32 cellular contexts compared by ENCODE assay signal in genomic region chr20:59634435-59635005, GRCh38. TPM values are rescaled to one million over a fixed set of nuclear protein-coding genes. Genes with fewer than 3 reads are reported as not detected.
A peak's percentile ranks its signal among the peaks of the same experiment; 100 is the strongest.
DNase-seq lines count a peak whose midpoint lies in the region; ATAC-seq and TF ChIP-seq lines count a peak whose summit lies in the region.
"Had no signal": no experiment of that assay in that cellular context is flagged by ENCODE, and none has a peak within 500 bp of the region (broad histone marks: within the 10 kb centered on the region; RNA-seq: fewer than 3 reads in every experiment).

No MANE protein-coding gene starts in this region.

- no peaks in the 10 kb centered on the region for H3K4me1 Mint-ChIP-seq in activated naive CD8-positive, alpha-beta T cell treated with anti-CD3 and anti-CD28 coated beads, Interleukin-2, amount 50 U/mL, for 24 hours
- H3K4me1 Mint-ChIP-seq: activated CD4-positive, alpha-beta T cell treated with anti-CD3 and anti-CD28 coated beads for 36 hours; activated naive CD8-positive, alpha-beta T cell treated with anti-CD3 and anti-CD28 coated beads, Interleukin-2, amount 10 ng/mL, durations not matched to agents 7 days and 5 days had no signal

- no peak overlapping the region for H3K4me3 ChIP-seq in BLaER1
- no peak overlapping the region for H3K4me3 ChIP-seq in sigmoid colon
- H3K4me3 ChIP-seq: GM12878, heart left ventricle, PC-9, testis had no signal

- H3K27me3 ChIP-seq in BLaER1 (no peaks in the 10 kb centered on the region), sigmoid colon (no peaks in the 10 kb centered on the region)
- H3K27me3 ChIP-seq: testis had no signal

- H4K20me1 ChIP-seq in BLaER1, result peaks cover 100% of the 10 kb centered on the region

- peaks cover 5% of the 10 kb centered on the region for H3K27me3 Mint-ChIP-seq in activated naive CD8-positive, alpha-beta T cell treated with anti-CD3 and anti-CD28 coated beads, Interleukin-2, amount 50 U/mL, for 24 hours

- TF ChIP-seq POLR2A in sigmoid colon (IDR thresholded peaks at IDR 0.05), result no peak

- H3K27ac ChIP-seq in BLaER1, result no peak overlapping the region
- H3K27ac ChIP-seq in sigmoid colon, result no peak overlapping the region
- H3K27ac ChIP-seq: heart left ventricle, PC-9, testis had no signal

- H3K9me3 Mint-ChIP-seq in activated naive CD8-positive, alpha-beta T cell treated with anti-CD3 and anti-CD28 coated beads, Interleukin-2, amount 50 U/mL, for 24 hours, result no peaks in the 10 kb centered on the region
- H3K9me3 Mint-ChIP-seq: activated naive CD8-positive, alpha-beta T cell treated with anti-CD3 and anti-CD28 coated beads, Interleukin-2, amount 10 ng/mL, durations not matched to agents 7 days and 5 days; natural killer cell treated with Interleukin-12 subunit alpha and Interleukin-12 subunit beta and Interleukin-15 and Interleukin-18, amount 100 ng/mL, for 72 hours had no signal

- ATAC-seq in GM19463 (IDR thresholded peaks at IDR 0.05; ENCODE audit: unreplicated experiment), result no peak
- ATAC-seq in activated naive CD8-positive, alpha-beta T cell treated with anti-CD3 and anti-CD28 coated beads, Interleukin-2, amount 50 U/mL, for 24 hours, result no peak
- ATAC-seq: activated CD4-positive, alpha-beta T cell treated with anti-CD3 and anti-CD28 coated beads for 36 hours; activated CD8-positive, alpha-beta T cell treated with anti-CD3 and anti-CD28 coated beads, Interleukin-2, amount 10 ng/mL, durations not matched to agents 7 days and 5 days; GM12878; heart left ventricle; natural killer cell treated with Interleukin-12 subunit alpha and Interleukin-12 subunit beta and Interleukin-15 and Interleukin-18, amount 100 ng/mL, for 72 hours had no signal

- no peaks in the 10 kb centered on the region for H3K36me3 Mint-ChIP-seq in activated naive CD8-positive, alpha-beta T cell treated with anti-CD3 and anti-CD28 coated beads, Interleukin-2, amount 50 U/mL, for 24 hours (ENCODE audit: low read depth)
- H3K36me3 Mint-ChIP-seq: activated naive CD8-positive, alpha-beta T cell treated with anti-CD3 and anti-CD28 coated beads, Interleukin-2, amount 10 ng/mL, durations not matched to agents 7 days and 5 days; natural killer cell treated with Interleukin-12 subunit alpha and Interleukin-12 subunit beta and Interleukin-15 and Interleukin-18, amount 100 ng/mL, for 72 hours had no signal

- H3K4me1 ChIP-seq in BLaER1, result peaks cover 65% of the 10 kb centered on the region
- H3K4me1 ChIP-seq in sigmoid colon, result no peaks in the 10 kb centered on the region
- H3K4me1 ChIP-seq: testis had no signal

- H3K36me3 ChIP-seq in BLaER1 (peaks cover 91% of the 10 kb centered on the region), sigmoid colon (no peaks in the 10 kb centered on the region)
- H3K36me3 ChIP-seq: heart left ventricle had no signal

- peak; percentile 45 for DNase-seq in NCI-H2227 treated with DMSO at 0.1 percent for 48 hours (lab: John Stamatoyannopoulos, UW)
- peak; percentile 43 for DNase-seq in islet precursor cell
- DNase-seq in sigmoid colon, result peak; percentile 22
- DNase-seq in UCSD-AML1 (lab: John Stamatoyannopoulos, UW; ENCODE audit: unreplicated experiment), result no peak
- no peak for DNase-seq in activated naive CD8-positive, alpha-beta T cell treated with anti-CD3 and anti-CD28 coated beads, Interleukin-2, amount 50 U/mL, for 24 hours
- DNase-seq: activated CD4-positive, alpha-beta T cell treated with anti-CD3 and anti-CD28 coated beads for 36 hours; activated CD8-positive, alpha-beta T cell treated with anti-CD3 and anti-CD28 coated beads, Interleukin-2, amount 10 ng/mL, durations not matched to agents 7 days and 5 days; activated gamma-delta T cell; activated naive CD8-positive, alpha-beta T cell treated with anti-CD3 and anti-CD28 coated beads, Interleukin-2, amount 10 ng/mL, durations not matched to agents 7 days and 5 days; activated T-cell treated with anti-CD3 and anti-CD28 coated beads, Interleukin-2, amount 50 U/mL, for 1 hour; C1 segment of cervical spinal cord; central memory CD4-positive, alpha-beta T cell; dermis blood vessel endothelial cell; foreskin melanocyte; heart left ventricle; HFFc6; NCI-H1092; NCI-H1694; NCI-H510A treated with DMSO at 0.1 percent for 48 hours; NK-92 treated with Interleukin-12 subunit alpha and Interleukin-12 subunit beta, amount 100 ng/mL, for 24 hours; PC-9; SHP77; small intestine; stimulated activated naive CD4-positive, alpha-beta T cell; testis had no signal

- intact Hi-C loops in sigmoid colon (cut with DNase I), result no loop called here

- no peak overlapping the region for H3K9ac ChIP-seq in BLaER1

- no peak for TF ChIP-seq CTCF in sigmoid colon (IDR thresholded peaks at IDR 0.05)

- no peak for TF ChIP-seq EP300 in sigmoid colon (IDR thresholded peaks at IDR 0.05)

- peak overlapping the region; percentile 34 for H3K4me2 ChIP-seq in BLaER1
- H3K4me2 ChIP-seq: PC-9 had no signal

- whole genome bisulfite sequencing in sigmoid colon, 2 donors, result 74 to 81% methylated on average over 18 of the region's 18 CpGs

- no peak overlapping the region for H3K27ac Mint-ChIP-seq in activated naive CD8-positive, alpha-beta T cell treated with anti-CD3 and anti-CD28 coated beads, Interleukin-2, amount 50 U/mL, for 24 hours
- H3K27ac Mint-ChIP-seq: activated CD4-positive, alpha-beta T cell treated with anti-CD3 and anti-CD28 coated beads for 36 hours; activated CD8-positive, alpha-beta T cell treated with anti-CD3 and anti-CD28 coated beads, Interleukin-2, amount 10 ng/mL, durations not matched to agents 7 days and 5 days; activated naive CD8-positive, alpha-beta T cell treated with anti-CD3 and anti-CD28 coated beads, Interleukin-2, amount 10 ng/mL, durations not matched to agents 7 days and 5 days; HFFc6; natural killer cell treated with Interleukin-12 subunit alpha and Interleukin-12 subunit beta and Interleukin-15 and Interleukin-18, amount 100 ng/mL, for 72 hours had no signal

- no peak overlapping the region for H3K4me3 Mint-ChIP-seq in activated naive CD8-positive, alpha-beta T cell treated with anti-CD3 and anti-CD28 coated beads, Interleukin-2, amount 50 U/mL, for 24 hours
- H3K4me3 Mint-ChIP-seq: activated CD4-positive, alpha-beta T cell treated with anti-CD3 and anti-CD28 coated beads for 36 hours; activated CD8-positive, alpha-beta T cell treated with anti-CD3 and anti-CD28 coated beads, Interleukin-2, amount 10 ng/mL, durations not matched to agents 7 days and 5 days; activated naive CD8-positive, alpha-beta T cell treated with anti-CD3 and anti-CD28 coated beads, Interleukin-2, amount 10 ng/mL, durations not matched to agents 7 days and 5 days; HFFc6; natural killer cell treated with Interleukin-12 subunit alpha and Interleukin-12 subunit beta and Interleukin-15 and Interleukin-18, amount 100 ng/mL, for 72 hours had no signal

- H3K9me3 ChIP-seq in BLaER1 (no peaks in the 10 kb centered on the region), sigmoid colon (no peaks in the 10 kb centered on the region)
- H3K9me3 ChIP-seq: heart left ventricle, testis had no signal

RNA-seq across cellular contexts. Expression of gene PHACTR3, which starts 30.2 kb away (rescaled TPM):
- total RNA-seq in sigmoid colon, result 1 to 10 TPM in 1 of 4 donors, under 1 TPM in 3; 0.28 to 1.4 (median 0.57) TPM
- 1 to 10 TPM in 2 of 3 donors, under 1 TPM in 1; under 0.01 to 1.5 (median 1.4) TPM for polyA plus RNA-seq in sigmoid colon
- total RNA-seq: activated CD4-positive, alpha-beta T cell treated with anti-CD3 and anti-CD28 coated beads for 36 hours; activated CD8-positive, alpha-beta T cell treated with anti-CD3 and anti-CD28 coated beads, Interleukin-2, amount 10 ng/mL, durations not matched to agents 7 days and 5 days; activated naive CD8-positive, alpha-beta T cell treated with anti-CD3 and anti-CD28 coated beads, Interleukin-2, amount 10 ng/mL, durations not matched to agents 7 days and 5 days; HFFc6; HT1080; kidney epithelial cell; natural killer cell treated with Interleukin-12 subunit alpha and Interleukin-12 subunit beta and Interleukin-15 and Interleukin-18, amount 100 ng/mL, for 72 hours; T-helper 2 cell treated with Interferon-gamma antibody and Interleukin-4, amounts not matched to agents 100 ng/mL and 5 ng/mL, for 36 hours had no signal

Comparison
In these comparisons a context has a peak if more than half of its experiments do, and no peak if none do; other contexts are left out.
1. DNase-seq: peak in NCI-H2227 treated with DMSO at 0.1 percent for 48 hours (single experiment), islet precursor cell (single experiment) and sigmoid colon (single experiment); none in UCSD-AML1 (single experiment) and activated naive CD8-positive, alpha-beta T cell treated with anti-CD3 and anti-CD28 coated beads, Interleukin-2, amount 50 U/mL, for 24 hours (single experiment).